Comparison of ENCODE assay signal across 8 cellular contexts in genomic region chr7:64314493-64315020, GRCh38.
DNase-seq lines count a peak whose midpoint lies in the region; ATAC-seq and TF ChIP-seq lines count a peak whose summit lies in the region.

No MANE protein-coding gene starts in this region.

- no peaks in the 10 kb centered on the region for H3K9me3 ChIP-seq in subcutaneous abdominal adipose tissue (ENCODE audit: control insufficient read depth in 5 of 5, low read length in 5 of 5)

- no peaks in the 10 kb centered on the region for H3K36me3 ChIP-seq in subcutaneous abdominal adipose tissue (ENCODE audit: control insufficient read depth in 5 of 5, insufficient read depth in 5 of 5, low read length in 5 of 5)

- TF ChIP-seq CTCF in VCaP (conservative IDR thresholded peaks at IDR 0.05) (no peak), foreskin fibroblast (IDR thresholded peaks at IDR 0.05; ENCODE audit: low read depth, low read length) (no peak)

- peak overlapping the region; percentile 89 to 97 (median 91) for H3K9ac ChIP-seq in subcutaneous abdominal adipose tissue (ENCODE audit: low read length in 5 of 5)

- no peaks in the 10 kb centered on the region for H3K27me3 ChIP-seq in subcutaneous abdominal adipose tissue (ENCODE audit: control insufficient read depth in 5 of 5, insufficient read depth in 4 of 5, low read length in 5 of 5)

- H3K4me3 ChIP-seq in foreskin fibroblast (ENCODE audit: low read depth in 1 of 2, low read length in 2 of 2) (peak overlapping the region; percentile 74 to 83), subcutaneous abdominal adipose tissue (ENCODE audit: low read depth in 1 of 5, low read length in 5 of 5) (peak overlapping the region; percentile 83 to 100 (median 99))

- H3K27ac ChIP-seq in VCaP = peak overlapping the region; percentile 90
- H3K27ac ChIP-seq in subcutaneous abdominal adipose tissue (ENCODE audit: low read depth, low read length) = peak overlapping the region; percentile 90

- peaks cover 1 to 21% (median 17%) of the 10 kb centered on the region in 5 donors for H3K4me1 ChIP-seq in subcutaneous abdominal adipose tissue (ENCODE audit: control insufficient read depth in 5 of 5, insufficient read depth in 5 of 5, low read length in 5 of 5)

- ATAC-seq in GM21360 (IDR thresholded peaks at IDR 0.05; ENCODE audit: unreplicated experiment) = no peak
- no peak for ATAC-seq in HG03280 (IDR thresholded peaks at IDR 0.05; ENCODE audit: unreplicated experiment)

- DNase-seq in activated CD4-positive, alpha-beta T cell treated with anti-CD3 and anti-CD28 coated beads for 48 hours = peak; percentile 21
- DNase-seq in activated CD4-positive, alpha-beta T cell treated with anti-CD3 and anti-CD28 coated beads, Interleukin-2, amount 50 U/mL, for 4 hours = no peak
- no peak for DNase-seq in foreskin fibroblast
- no peak for DNase-seq in NCI-H1436 (lab: John Stamatoyannopoulos, UW)
